ENCODE assay signal across 10 cellular contexts in genomic region chr12:113955109-113955970, GRCh38. TPM values are rescaled to one million over a fixed set of nuclear protein-coding genes. Genes with fewer than 3 reads are reported as not detected.
A peak's percentile ranks its signal among the peaks of the same experiment; 100 is the strongest.
DNase-seq lines count a peak whose midpoint lies in the region; ATAC-seq lines count a peak whose summit lies in the region.
"Had no signal": no experiment of that assay in that cellular context is flagged by ENCODE, and none has a peak within 500 bp of the region (broad histone marks: within the 10 kb centered on the region; RNA-seq: fewer than 3 reads in every experiment).

No MANE protein-coding gene starts in this region.

- H3K9me3 ChIP-seq in adipocyte (ENCODE audit: control insufficient read depth, low read length): no peaks in the 10 kb centered on the region

- DNase-seq in EL: peak; percentile 30
- peak; percentile 53 for DNase-seq in HuH-7.5 (ENCODE audit: low spot score)
- peak; percentile 11 for DNase-seq in adipocyte (ENCODE audit: low read depth)
- DNase-seq in left lobe of liver (ENCODE audit: low spot score): peak; percentile 56
- no peak for DNase-seq in stimulated activated naive CD8-positive, alpha-beta T cell treated with anti-CD3 and anti-CD28 coated beads, Interleukin-15, amount 100 ng/mL, for 72 hours
- no peak for DNase-seq in activated CD4-positive, alpha-beta T cell treated with anti-CD3 and anti-CD28 coated beads for 4 hours
- DNase-seq in SKM-1 (lab: John Stamatoyannopoulos, UW; ENCODE audit: unreplicated experiment): no peak
- DNase-seq in activated naive CD8-positive, alpha-beta T cell treated with anti-CD3 and anti-CD28 coated beads for 36 hours: no peak
- DNase-seq: activated naive CD8-positive, alpha-beta T cell treated with anti-CD3 and anti-CD28 coated beads, Interleukin-2, amount 10 ng/mL, durations not matched to agents 7 days and 5 days; stimulated activated naive CD4-positive, alpha-beta T cell treated with Interleukin-2 at 50 U/mL for 16 hours had no signal

- H3K9me3 Mint-ChIP-seq in stimulated activated naive CD8-positive, alpha-beta T cell treated with anti-CD3 and anti-CD28 coated beads, Interleukin-15, amount 100 ng/mL, for 72 hours: no peaks in the 10 kb centered on the region
- no peaks in the 10 kb centered on the region for H3K9me3 Mint-ChIP-seq in activated naive CD8-positive, alpha-beta T cell treated with anti-CD3 and anti-CD28 coated beads for 36 hours
- H3K9me3 Mint-ChIP-seq: activated naive CD8-positive, alpha-beta T cell treated with anti-CD3 and anti-CD28 coated beads, Interleukin-2, amount 10 ng/mL, durations not matched to agents 7 days and 5 days had no signal

- no peak overlapping the region for H3K4me3 ChIP-seq in adipocyte (ENCODE audit: low read length)

- no peaks in the 10 kb centered on the region for H3K27me3 ChIP-seq in adipocyte (replicated peaks; ENCODE audit: control insufficient read depth, insufficient read depth, low read length)

- H3K4me3 Mint-ChIP-seq in stimulated activated naive CD8-positive, alpha-beta T cell treated with anti-CD3 and anti-CD28 coated beads, Interleukin-15, amount 100 ng/mL, for 72 hours: no peak overlapping the region
- H3K4me3 Mint-ChIP-seq in activated naive CD8-positive, alpha-beta T cell treated with anti-CD3 and anti-CD28 coated beads for 36 hours: no peak overlapping the region
- H3K4me3 Mint-ChIP-seq: activated naive CD8-positive, alpha-beta T cell treated with anti-CD3 and anti-CD28 coated beads, Interleukin-2, amount 10 ng/mL, durations not matched to agents 7 days and 5 days had no signal

- no peaks in the 10 kb centered on the region for H3K4me1 ChIP-seq in adipocyte (ENCODE audit: control insufficient read depth, insufficient read depth, low read length)

- peaks cover 81% of the 10 kb centered on the region for H3K36me3 ChIP-seq in adipocyte (ENCODE audit: control insufficient read depth, insufficient read depth, low read length, severe bottlenecking)

- peak; percentile 88 for ATAC-seq in left lobe of liver
- no peak for ATAC-seq in stimulated activated naive CD8-positive, alpha-beta T cell treated with anti-CD3 and anti-CD28 coated beads, Interleukin-15, amount 100 ng/mL, for 72 hours

- peak overlapping the region in 1 of 2 donors; percentile 69 for H3K27ac Mint-ChIP-seq in stimulated activated naive CD8-positive, alpha-beta T cell treated with anti-CD3 and anti-CD28 coated beads, Interleukin-15, amount 100 ng/mL, for 72 hours
- H3K27ac Mint-ChIP-seq in activated naive CD8-positive, alpha-beta T cell treated with anti-CD3 and anti-CD28 coated beads for 36 hours: no peak overlapping the region
- H3K27ac Mint-ChIP-seq: activated naive CD8-positive, alpha-beta T cell treated with anti-CD3 and anti-CD28 coated beads, Interleukin-2, amount 10 ng/mL, durations not matched to agents 7 days and 5 days had no signal

- H3K9ac ChIP-seq in adipocyte (ENCODE audit: low read length): no peak overlapping the region

- peaks cover 20% of the 10 kb centered on the region for H3K36me3 Mint-ChIP-seq in activated naive CD8-positive, alpha-beta T cell treated with anti-CD3 and anti-CD28 coated beads for 36 hours

- no peaks in the 10 kb centered on the region for H3K27me3 Mint-ChIP-seq in stimulated activated naive CD8-positive, alpha-beta T cell treated with anti-CD3 and anti-CD28 coated beads, Interleukin-15, amount 100 ng/mL, for 72 hours
- H3K27me3 Mint-ChIP-seq in activated naive CD8-positive, alpha-beta T cell treated with anti-CD3 and anti-CD28 coated beads for 36 hours: no peaks in the 10 kb centered on the region
- H3K27me3 Mint-ChIP-seq: activated naive CD8-positive, alpha-beta T cell treated with anti-CD3 and anti-CD28 coated beads, Interleukin-2, amount 10 ng/mL, durations not matched to agents 7 days and 5 days had no signal

- H3K4me1 Mint-ChIP-seq in stimulated activated naive CD8-positive, alpha-beta T cell treated with anti-CD3 and anti-CD28 coated beads, Interleukin-15, amount 100 ng/mL, for 72 hours: peaks cover under 1% of the 10 kb centered on the region
- H3K4me1 Mint-ChIP-seq in activated naive CD8-positive, alpha-beta T cell treated with anti-CD3 and anti-CD28 coated beads for 36 hours: no peaks in the 10 kb centered on the region

RNA-seq across cellular contexts. Expression of gene RBM19, which starts 10.8 kb away (rescaled TPM):
- 13.5 TPM for total RNA-seq in left lobe of liver
- total RNA-seq in activated naive CD8-positive, alpha-beta T cell treated with anti-CD3 and anti-CD28 coated beads for 36 hours: 10 to 100 TPM; 86.9 to 89.8 TPM

Comparison
In these comparisons a context has a peak if more than half of its experiments do, and no peak if none do; other contexts are left out.
1. DNase-seq: peak in EL (single experiment), HuH-7.5 (single experiment), adipocyte (single experiment) and left lobe of liver (single experiment); none in stimulated activated naive CD8-positive, alpha-beta T cell treated with anti-CD3 and anti-CD28 coated beads, Interleukin-15, amount 100 ng/mL, for 72 hours (0 of 2), activated CD4-positive, alpha-beta T cell treated with anti-CD3 and anti-CD28 coated beads for 4 hours (0 of 2), SKM-1 (single experiment) and activated naive CD8-positive, alpha-beta T cell treated with anti-CD3 and anti-CD28 coated beads for 36 hours (single experiment).